Comparison of ENCODE assay signal across 8 cellular contexts in the genomic region with DNA sequence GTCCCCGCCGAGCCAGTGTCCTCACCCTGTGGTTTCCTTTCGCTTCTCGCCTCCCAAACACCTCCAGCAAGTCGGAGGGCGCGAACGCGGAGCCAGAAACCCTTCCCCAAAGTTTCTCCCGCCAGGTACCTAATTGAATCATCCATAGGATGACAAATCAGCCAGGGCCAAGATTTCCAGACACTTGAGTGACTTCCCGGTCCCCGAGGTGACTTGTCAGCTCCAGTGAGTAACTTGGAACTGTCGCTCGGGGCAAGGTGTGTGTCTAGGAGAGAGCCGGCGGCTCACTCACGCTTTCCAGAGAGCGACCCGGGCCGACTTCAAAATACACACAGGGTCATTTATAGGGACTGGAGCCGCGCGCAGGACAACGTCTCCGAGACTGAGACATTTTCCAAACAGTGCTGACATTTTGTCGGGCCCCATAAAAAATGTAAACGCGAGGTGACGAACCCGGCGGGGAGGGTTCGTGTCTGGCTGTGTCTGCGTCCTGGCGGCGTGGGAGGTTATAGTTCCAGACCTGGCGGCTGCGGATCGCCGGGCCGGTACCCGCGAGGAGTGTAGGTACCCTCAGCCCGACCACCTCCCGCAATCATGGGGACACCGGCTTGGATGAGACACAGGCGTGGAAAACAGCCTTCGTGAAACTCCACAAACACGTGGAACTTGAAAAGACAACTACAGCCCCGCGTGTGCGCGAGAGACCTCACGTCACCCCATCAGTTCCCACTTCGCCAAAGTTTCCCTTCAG. TPM values are rescaled to one million over a fixed set of nuclear protein-coding genes. Genes with fewer than 3 reads are reported as not detected.
DNase-seq lines count a peak whose midpoint lies in the region; ATAC-seq, FAIRE-seq and TF ChIP-seq lines count a peak whose summit lies in the region.

No MANE protein-coding gene starts in this region.

- in situ Hi-C loops in K562 (cut with MboI), result no loop called here

- CTCF ChIA-PET in K562 (lab: Yijun Ruan, JAX; ENCODE audit: low intra/inter-chr PET ratio), result no interaction called here

- no peak for DNase-seq in HFF-Myc (ENCODE audit: extremely low read depth, low read depth)
- peak in 1 of 2 experiments; percentile 40 for DNase-seq in SJCRH30
- no peak for DNase-seq in K562 (ENCODE audit: extremely low read depth in 1 of 4, low spot score in 3 of 4)
- DNase-seq in iPS-NIHi7 (ENCODE audit: extremely low spot score), result peak; percentile 14
- no peak for DNase-seq in spleen
- DNase-seq in SK-N-DZ (ENCODE audit: low spot score), result no peak
- no peak for DNase-seq in UCSD-AML1 (lab: John Stamatoyannopoulos, UW; ENCODE audit: unreplicated experiment)

- POLR2A ChIA-PET in K562 (lab: Yijun Ruan, JAX), result no interaction called here

- ATAC-seq in K562, result no peak

- H2AFZ ChIP-seq in K562 (ENCODE audit: low read depth, low read length), result no peak overlapping the region

- no TSS peak for BruUV-seq in K562 (replicated peaks; lab: Mats Ljungman, UMichigan)

- H3K4me3 ChIP-seq in HFF-Myc (replicated peaks; ENCODE audit: low read depth, low read length) (peak overlapping the region; percentile 75), SJCRH30 (peak overlapping the region; percentile 73), K562 (peak overlapping the region; percentile 19), spleen (peak overlapping the region; percentile 54 to 88 (median 74))

- no peak overlapping the region; the same call in 1 of the 2 replicates for H3K4me2 ChIP-seq in K562 (ENCODE audit: insufficient read depth, low read length)

- TF ChIP-seq EP300 in K562 (IDR thresholded peaks at IDR 0.05; ENCODE audit: low read length), result no peak

- H3K9ac ChIP-seq in ES-I3 (ENCODE audit: low read depth, low read length) (peak overlapping the region; percentile 74; the same call in 1 of the 2 replicates), K562 (ENCODE audit: insufficient read depth in 1 of 2, low read depth in 2 of 2, low read length in 2 of 2) (no peak overlapping the region; a peak in 1 of 4 replicates)

- no peaks in the 10 kb centered on the region for H4K20me1 ChIP-seq in K562 (replicated peaks; ENCODE audit: control insufficient read depth, insufficient read depth, low read length)

- H3K36me3 ChIP-seq in ES-I3 (ENCODE audit: insufficient read depth, low read length) (no peaks in the 10 kb centered on the region), SJCRH30 (no peaks in the 10 kb centered on the region), K562 (ENCODE audit: control insufficient read depth, insufficient read depth, low read length) (no peaks in the 10 kb centered on the region), spleen (no peaks in the 10 kb centered on the region)

- no peak for FAIRE-seq in K562 (lab: Jason Lieb, UNC)

- 7% methylated on average over 17 of the region's 54 CpGs for WGBS in K562 (ENCODE audit: insufficient coverage, low coverage, missing lambda C conversion rate)
- WGBS in spleen, 5 donors, result 0 to 2% (median 1%) methylated on average over 48 to 54 of the region's 54 CpGs

- no peaks in the 10 kb centered on the region for H3K79me2 ChIP-seq in K562 (ENCODE audit: control insufficient read depth, insufficient read depth, low read length)

- intact Hi-C loops in K562 (cut with micrococcal nuclease) (no loop called here), spleen (cut with DNase I; ENCODE audit: low total_unique reads) (no loop called here)

- H3K9me1 ChIP-seq in K562 (ENCODE audit: control insufficient read depth, insufficient read depth, low read length), result no peaks in the 10 kb centered on the region

- H3K27me3 ChIP-seq in SJCRH30 (no peaks in the 10 kb centered on the region), K562 (ENCODE audit: control insufficient read depth in 2 of 2, insufficient read depth in 2 of 2, low read length in 2 of 2) (peaks cover 8 to 23% of the 10 kb centered on the region in 2 experiments; a peak in 3 of 5 replicates), spleen (replicated peaks in 1 of 7) (peaks cover 0 to 85% (median 26%) of the 10 kb centered on the region in 7 donors)

- H3K27ac ChIP-seq in SJCRH30 (peak overlapping the region; percentile 84), K562 (ENCODE audit: extremely low read depth, low read depth, low read length) (no peak overlapping the region), spleen (peak overlapping the region; percentile 45 to 88 (median 84))

- no peak for TF ChIP-seq RAD21 in K562 (CRISPR knock-in tag; conservative IDR thresholded peaks at IDR 0.05 in 1 of 2, IDR thresholded peaks at IDR 0.05 in 1 of 2)

- TF ChIP-seq CTCF in HFF-Myc (IDR thresholded peaks at IDR 0.05; ENCODE audit: low read depth, low read length, missing control alignments) (no peak), K562 (IDR thresholded peaks at IDR 0.05 in 2 of 3, conservative IDR thresholded peaks at IDR 0.05 in 1 of 3; ENCODE audit: insufficient read depth in 2 of 3, low read depth in 1 of 3, low read length in 3 of 3) (no peak), spleen (IDR thresholded peaks at IDR 0.05 in 8 of 11, conservative IDR thresholded peaks at IDR 0.05 in 3 of 11) (no peak)

- H3K4me1 ChIP-seq in ES-I3 (ENCODE audit: insufficient read depth, low read length), result no peaks in the 10 kb centered on the region
- H3K4me1 ChIP-seq in SJCRH30, result peaks cover 12% of the 10 kb centered on the region; the same call in 1 of the 2 replicates
- peaks cover 0 to 20% of the 10 kb centered on the region in 2 experiments; a peak in 2 of 5 replicates for H3K4me1 ChIP-seq in K562 (replicated peaks in 1 of 2; ENCODE audit: control insufficient read depth in 2 of 2, insufficient read depth in 2 of 2, low read length in 2 of 2)
- peaks cover 0 to 55% (median 31%) of the 10 kb centered on the region in 6 donors for H3K4me1 ChIP-seq in spleen

- TF ChIP-seq POLR2A in K562 (conservative IDR thresholded peaks at IDR 0.05), result no peak
- no peak for TF ChIP-seq POLR2A in spleen (IDR thresholded peaks at IDR 0.05)

- no peaks in the 10 kb centered on the region for H3K9me3 ChIP-seq in ES-I3 (ENCODE audit: control insufficient read depth, insufficient read depth, low read length)
- 0 out of 2 replicates have a peak, but pooled peaks cover 2% of the 10 kb centered on the region for H3K9me3 ChIP-seq in SJCRH30 (replicated peaks)
- H3K9me3 ChIP-seq in K562 (replicated peaks; ENCODE audit: control insufficient read depth, insufficient read depth, low read depth, low read length), result no peaks in the 10 kb centered on the region
- no peaks in the 10 kb centered on the region for H3K9me3 ChIP-seq in spleen

TF ChIP-seq in K562, 482 proteins besides CTCF, POLR2A, EP300 and RAD21 (continues in another document):
- TF ChIP-seq, protein P1, sequence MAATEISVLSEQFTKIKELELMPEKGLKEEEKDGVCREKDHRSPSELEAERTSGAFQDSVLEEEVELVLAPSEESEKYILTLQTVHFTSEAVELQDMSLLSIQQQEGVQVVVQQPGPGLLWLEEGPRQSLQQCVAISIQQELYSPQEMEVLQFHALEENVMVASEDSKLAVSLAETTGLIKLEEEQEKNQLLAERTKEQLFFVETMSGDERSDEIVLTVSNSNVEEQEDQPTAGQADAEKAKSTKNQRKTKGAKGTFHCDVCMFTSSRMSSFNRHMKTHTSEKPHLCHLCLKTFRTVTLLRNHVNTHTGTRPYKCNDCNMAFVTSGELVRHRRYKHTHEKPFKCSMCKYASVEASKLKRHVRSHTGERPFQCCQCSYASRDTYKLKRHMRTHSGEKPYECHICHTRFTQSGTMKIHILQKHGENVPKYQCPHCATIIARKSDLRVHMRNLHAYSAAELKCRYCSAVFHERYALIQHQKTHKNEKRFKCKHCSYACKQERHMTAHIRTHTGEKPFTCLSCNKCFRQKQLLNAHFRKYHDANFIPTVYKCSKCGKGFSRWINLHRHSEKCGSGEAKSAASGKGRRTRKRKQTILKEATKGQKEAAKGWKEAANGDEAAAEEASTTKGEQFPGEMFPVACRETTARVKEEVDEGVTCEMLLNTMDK (IDR thresholded peaks at IDR 0.05; ENCODE audit: borderline replicate concordance, insufficient read depth, low read depth, low read length, poor library complexity, severe bottlenecking), result no peak
- TF ChIP-seq SIN3B (IDR thresholded peaks at IDR 0.05; ENCODE audit: low read depth), result no peak
- TF ChIP-seq NRF1 (conservative IDR thresholded peaks at IDR 0.05 in 1 of 2, IDR thresholded peaks at IDR 0.05 in 1 of 2), result no peak
- TF ChIP-seq ZNF23 (CRISPR knock-in tag; IDR thresholded peaks at IDR 0.05), result no peak
- no peak for TF ChIP-seq MXI1 (IDR thresholded peaks at IDR 0.05; ENCODE audit: low read depth, low read length)
- no peak for TF ChIP-seq SP2 (IDR thresholded peaks at IDR 0.05; ENCODE audit: extremely low read depth, low read depth, low read length, poor library complexity, severe bottlenecking)

RNA-seq across cellular contexts. Expression of a gene that starts 1.4 kb away (rescaled TPM):
- 6.7 and 7.1 TPM in 2 replicates for total RNA-seq in SJCRH30 (2014; rRNA removed; shearing (Covaris generic))
- 1.1 TPM in 1 of 2 replicates, not detected in the other for total RNA-seq in K562 (2011; cell fraction: chromatin; rRNA removed; ENCODE audit: low replicate concordance)
- total RNA-seq in K562 (2011; cell fraction: nucleolus; rRNA removed), result 0.26 TPM in 1 of 2 replicates, not detected in the other
- total RNA-seq in K562 (2011; cell fraction: nucleoplasm; rRNA removed), result 0.59 TPM in 1 of 2 replicates, not detected in the other
- total RNA-seq in K562 (2014; rRNA removed), result 0.14 and 0.37 TPM in 2 replicates
- total RNA-seq in K562 (2014; rRNA removed; fragmentation: Illumina TruSeq; extraction: Trizol), result 0.44 and 0.61 TPM in 2 replicates
- total RNA-seq in K562 (2015; rRNA removed; fragmentation: Illumina TruSeq; extraction: Trizol), result 0.49 and 0.51 TPM in 2 replicates
- 0.71 and 1.5 TPM in 2 replicates for total RNA-seq in K562 (2021)
- polyA plus RNA-seq in K562 (2011; rRNA removed), result 0.08 TPM in 1 of 2 replicates, not detected in the other
- 0.06 TPM in 1 of 2 replicates, not detected in the other for polyA plus RNA-seq in K562 (2011; cell fraction: cytosol; rRNA removed)
- 0.11 TPM in 1 of 2 replicates, not detected in the other for polyA plus RNA-seq in K562 (2011; cell fraction: nucleus; rRNA removed)
- polyA plus RNA-seq in K562 (2012), result 0.25 and 0.50 TPM in 2 replicates
- polyA plus RNA-seq in K562 (2014; fragmentation: Illumina TruSeq; extraction: Trizol), result 0.18 and 0.37 TPM in 2 replicates
- under 1 TPM; 0.11 to 0.18 TPM for polyA plus RNA-seq in K562 (2014; fragmentation: Nextera tagmentation; extraction: Ambion mirVana)
- 0.01 and 0.30 TPM in 2 replicates for polyA plus RNA-seq in K562 (2014; rRNA removed)
- polyA minus RNA-seq in K562 (2011; rRNA and poly(A)+ RNA removed), result 0.15 TPM in 1 of 2 replicates, not detected in the other
- polyA minus RNA-seq in K562 (2011; cell fraction: cytosol; rRNA and poly(A)+ RNA removed), result not detected in 2 replicates
- 0.67 TPM in 1 of 2 replicates, not detected in the other for polyA minus RNA-seq in K562 (2011; cell fraction: nucleus; rRNA and poly(A)+ RNA removed)
- 10 to 100 TPM; 17.3 to 54.4 (median 26.1) TPM for total RNA-seq in spleen
- polyA plus RNA-seq in spleen, result 1 to 10 TPM in 1 of 3 donors, under 1 TPM in 2; 0.65 to 2.0 (median 0.83) TPM
- polyA plus RNA-seq in SK-N-DZ (2014; cell fraction: cytosol; rRNA removed), result not detected in 2 replicates
- not detected in 2 replicates for polyA plus RNA-seq in SK-N-DZ (2014; cell fraction: nucleus; rRNA removed)

Comparison
In these comparisons a context has a peak if more than half of its experiments do, and no peak if none do; other contexts are left out.
1. H3K4me3 ChIP-seq: peak in every context shown above with its lines; median percentile 75 in HFF-Myc; 74 in spleen; 73 in SJCRH30; 19 in K562.